8 cellular contexts compared by ENCODE assay signal in genomic region chr1:6343506-6344405, GRCh38. TPM values are rescaled to one million over a fixed set of nuclear protein-coding genes. Genes with fewer than 3 reads are reported as not detected.
DNase-seq lines count a peak whose midpoint lies in the region; ATAC-seq and TF ChIP-seq lines count a peak whose summit lies in the region.

No MANE protein-coding gene starts in this region.

- H3K27me3 ChIP-seq in DND-41 (ENCODE audit: insufficient read depth, low read length, poor library complexity) (no peaks in the 10 kb centered on the region), prostate gland (replicated peaks; ENCODE audit: insufficient read depth) (no peaks in the 10 kb centered on the region)

- H3K36me3 ChIP-seq in DND-41 (ENCODE audit: insufficient read depth, low read length) (peaks cover 77% of the 10 kb centered on the region), prostate gland (no peaks in the 10 kb centered on the region)

- H3K9me3 ChIP-seq in DND-41 (ENCODE audit: insufficient read depth, low read length, severe bottlenecking) (no peaks in the 10 kb centered on the region), prostate gland (no peaks in the 10 kb centered on the region)

- no peak overlapping the region for H3K27ac Mint-ChIP-seq in activated naive CD4-positive, alpha-beta T cell treated with anti-CD3 and anti-CD28 coated beads, Interleukin-2, amount 10 ng/mL, durations not matched to agents 7 days and 5 days
- H3K27ac Mint-ChIP-seq in glutamatergic neuron (ENCODE audit: unreplicated experiment), result peak overlapping the region; percentile 34

- no peaks in the 10 kb centered on the region for H3K9me3 Mint-ChIP-seq in activated naive CD4-positive, alpha-beta T cell treated with anti-CD3 and anti-CD28 coated beads, Interleukin-2, amount 10 ng/mL, durations not matched to agents 7 days and 5 days
- peaks cover 17% of the 10 kb centered on the region for H3K9me3 Mint-ChIP-seq in glutamatergic neuron (ENCODE audit: unreplicated experiment)

- H3K4me2 ChIP-seq in DND-41 (ENCODE audit: insufficient read depth, low read length), result no peak overlapping the region

- no peaks in the 10 kb centered on the region for H3K4me1 ChIP-seq in DND-41 (ENCODE audit: insufficient read depth, low read length)
- H3K4me1 ChIP-seq in prostate gland (replicated peaks), result no peaks in the 10 kb centered on the region

- CTCF ChIA-PET in activated naive CD4-positive, alpha-beta T cell treated with anti-CD3 and anti-CD28 coated beads, Interleukin-2, amount 10 ng/mL, durations not matched to agents 7 days and 5 days (lab: Charles Lee), result interaction anchor here (0.5 to 4.2 kb wide), 9 partner anchors 11 to 104 kb away, joined by 3 to 37 read pairs (median 5); no protein-coding TSS in a partner anchor

- H3K4me3 ChIP-seq in DND-41 (ENCODE audit: low read depth in 1 of 2, low read length in 2 of 2) (no peak overlapping the region), prostate gland (no peak overlapping the region)

- TF ChIP-seq CTCF in DND-41 (IDR thresholded peaks at IDR 0.05; ENCODE audit: borderline replicate concordance, extremely low read depth, low read length, poor library complexity, severe bottlenecking) (peak; percentile 88), glutamatergic neuron (IDR thresholded peaks at IDR 0.05; ENCODE audit: partially characterized antibody, unreplicated experiment) (peak; percentile 94), prostate gland (IDR thresholded peaks at IDR 0.05) (peak; percentile 81 to 96 (median 88))

- H3K9ac ChIP-seq in DND-41 (ENCODE audit: low read depth, low read length), result no peak overlapping the region

- ATAC-seq in DND-41 (ENCODE audit: insufficient read depth, low read depth) (peak; percentile 81), HG03196 (IDR thresholded peaks at IDR 0.05; ENCODE audit: unreplicated experiment) (no peak), HG02678 (IDR thresholded peaks at IDR 0.05; ENCODE audit: unreplicated experiment) (no peak)

- H3K79me2 ChIP-seq in DND-41 (ENCODE audit: insufficient read depth, low read length), result peaks cover 59% of the 10 kb centered on the region

- no peaks in the 10 kb centered on the region for H3K27me3 Mint-ChIP-seq in activated naive CD4-positive, alpha-beta T cell treated with anti-CD3 and anti-CD28 coated beads, Interleukin-2, amount 10 ng/mL, durations not matched to agents 7 days and 5 days
- peaks cover 15% of the 10 kb centered on the region for H3K27me3 Mint-ChIP-seq in glutamatergic neuron (ENCODE audit: unreplicated experiment)

- peaks cover 10% of the 10 kb centered on the region for H3K4me1 Mint-ChIP-seq in activated naive CD4-positive, alpha-beta T cell treated with anti-CD3 and anti-CD28 coated beads, Interleukin-2, amount 10 ng/mL, durations not matched to agents 7 days and 5 days
- H3K4me1 Mint-ChIP-seq in glutamatergic neuron (ENCODE audit: low read depth, unreplicated experiment), result peaks cover 36% of the 10 kb centered on the region

- intact Hi-C loops in prostate gland (cut with DNase I), result loop anchor here (2.0 to 10.0 kb wide), 2 partner anchors 97 to 289 kb away; no protein-coding TSS in a partner anchor

- TF ChIP-seq POLR2A in prostate gland (IDR thresholded peaks at IDR 0.05), result no peak

- peaks cover 67% of the 10 kb centered on the region for H4K20me1 ChIP-seq in DND-41 (ENCODE audit: insufficient read depth, low read length)

- H3K36me3 Mint-ChIP-seq in activated naive CD4-positive, alpha-beta T cell treated with anti-CD3 and anti-CD28 coated beads, Interleukin-2, amount 10 ng/mL, durations not matched to agents 7 days and 5 days, result peaks cover 4% of the 10 kb centered on the region
- H3K36me3 Mint-ChIP-seq in glutamatergic neuron (ENCODE audit: unreplicated experiment), result no peaks in the 10 kb centered on the region

- no peak overlapping the region for H2AFZ ChIP-seq in DND-41 (ENCODE audit: low read depth, low read length)

- no peak overlapping the region for H3K4me3 Mint-ChIP-seq in activated naive CD4-positive, alpha-beta T cell treated with anti-CD3 and anti-CD28 coated beads, Interleukin-2, amount 10 ng/mL, durations not matched to agents 7 days and 5 days
- peak overlapping the region; percentile 20 for H3K4me3 Mint-ChIP-seq in glutamatergic neuron (ENCODE audit: unreplicated experiment)

- DNase-seq in DND-41 (peak; percentile 69), HUDEP-2 (lab: John Stamatoyannopoulos, UW; ENCODE audit: unreplicated experiment in 76 of 76) (peak in 74 of 76 experiments; percentile 19 to 94 (median 81)), RPMI8226 (peak; percentile 83), glutamatergic neuron (peak; percentile 91), prostate gland (ENCODE audit: low spot score) (peak; percentile 70)
- peak; percentile 81 for DNase-seq in activated naive CD4-positive, alpha-beta T cell treated with anti-CD3 and anti-CD28 coated beads, Interleukin-2, amount 10 ng/mL, durations not matched to agents 7 days and 5 days

- H3K27ac ChIP-seq in DND-41 (ENCODE audit: low read length) (no peak overlapping the region), prostate gland (no peak overlapping the region)

- WGBS in prostate gland, result 47% methylated on average over 17 of the region's 17 CpGs

RNA-seq across cellular contexts. Expression of gene ACOT7, which starts 49.8 kb away (rescaled TPM):
- total RNA-seq in glutamatergic neuron (ENCODE audit: unreplicated experiment) (175 TPM), prostate gland (10 to 100 TPM; 16.9 to 24.9 TPM)
